ENCODE assay signal across 15 cellular contexts in the genomic region with DNA sequence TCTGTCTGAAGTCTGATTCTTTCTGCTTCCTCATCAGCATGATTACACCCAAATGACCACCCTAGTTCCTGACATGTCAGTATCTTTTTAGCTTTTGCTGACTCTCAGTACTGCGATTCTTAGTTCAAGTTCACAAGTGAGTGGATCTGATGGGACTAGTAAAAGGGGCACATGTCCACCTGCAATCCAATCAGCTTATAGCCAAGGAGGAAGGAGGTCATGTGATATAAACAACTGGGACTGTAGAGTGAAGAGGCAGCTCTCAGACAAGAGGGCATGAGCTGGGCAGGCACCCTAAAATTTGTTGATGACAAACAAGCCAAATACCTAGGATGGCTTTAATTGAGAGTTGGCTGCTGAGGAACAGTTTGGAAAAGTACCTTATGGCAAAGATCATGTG.
DNase-seq lines count a peak whose midpoint lies in the region; ATAC-seq and TF ChIP-seq lines count a peak whose summit lies in the region.
"Had no signal": no experiment of that assay in that cellular context is flagged by ENCODE, and none has a peak within 500 bp of the region (broad histone marks: within the 10 kb centered on the region; RNA-seq: fewer than 3 reads in every experiment).

No MANE protein-coding gene starts in this region.

- TF ChIP-seq EP300 in gastroesophageal sphincter (IDR thresholded peaks at IDR 0.05): no peak

- no peak overlapping the region for H3K9ac ChIP-seq in smooth muscle cell (ENCODE audit: low read depth)

- ATAC-seq in gastroesophageal sphincter (peak; percentile 26), HG03025 (IDR thresholded peaks at IDR 0.05; ENCODE audit: low FRiP score, unreplicated experiment) (no peak), esophagus mucosa (no peak), GM21529 (IDR thresholded peaks at IDR 0.05; ENCODE audit: unreplicated experiment) (no peak)

- no peak overlapping the region for H3K4me3 ChIP-seq in gastroesophageal sphincter
- no peak overlapping the region for H3K4me3 ChIP-seq in smooth muscle cell
- H3K4me3 ChIP-seq: PC-9 had no signal

- H3K4me2 ChIP-seq in smooth muscle cell: no peak overlapping the region
- H3K4me2 ChIP-seq: PC-9 had no signal

- peak overlapping the region; percentile 78 for H2AFZ ChIP-seq in smooth muscle cell (ENCODE audit: low read depth)
- H2AFZ ChIP-seq: PC-9 had no signal

- no peak for TF ChIP-seq POLR2A in gastroesophageal sphincter (IDR thresholded peaks at IDR 0.05)

- DNase-seq in smooth muscle cell (lab: John Stamatoyannopoulos, UW; ENCODE audit: unreplicated experiment) (no peak), NCI-H2227 treated with DMSO at 0.1 percent for 48 hours (lab: John Stamatoyannopoulos, UW) (no peak)
- DNase-seq: COR-L47, GF-D8, NCI-H1436 treated with DMSO at 0.1 percent for 48 hours, NCI-H2029 treated with DMSO at 0.1 percent for 48 hours, NCI-H2171 treated with DMSO at 0.1 percent for 48 hours, NCI-H748 treated with DMSO at 0.1 percent for 48 hours, PC-9 had no signal

- H3K79me2 ChIP-seq in smooth muscle cell (ENCODE audit: low read depth): no peaks in the 10 kb centered on the region

- H3K36me3 ChIP-seq in gastroesophageal sphincter (no peaks in the 10 kb centered on the region), smooth muscle cell (ENCODE audit: low read depth) (no peaks in the 10 kb centered on the region)

- peaks cover 0 to 39% (median 10%) of the 10 kb centered on the region in 3 donors for H3K4me1 ChIP-seq in gastroesophageal sphincter
- H3K4me1 ChIP-seq in smooth muscle cell (ENCODE audit: low read depth): peaks cover 14% of the 10 kb centered on the region

- 100% methylated on average over 1 of the region's 1 CpG; no CpG with 5 or more reads in 1 of the 2 donors for WGBS in gastroesophageal sphincter (ENCODE audit: low coverage in 1 of 2), 2 donors
- WGBS in smooth muscle cell (ENCODE audit: low lambda C conversion rate): 97% methylated on average over 1 of the region's 1 CpG

- H3F3A ChIP-seq in smooth muscle cell (ENCODE audit: low read depth): no peaks in the 10 kb centered on the region

- no peaks in the 10 kb centered on the region for H4K20me1 ChIP-seq in smooth muscle cell (ENCODE audit: low read depth)

- H3K9me3 ChIP-seq in gastroesophageal sphincter: peaks cover 0 to 5% (median 0%) of the 10 kb centered on the region in 3 donors
- H3K9me3 ChIP-seq in smooth muscle cell (replicated peaks; ENCODE audit: low read depth): no peaks in the 10 kb centered on the region

- TF ChIP-seq CTCF in C4-2B (conservative IDR thresholded peaks at IDR 0.05) (no peak), VCaP (conservative IDR thresholded peaks at IDR 0.05) (no peak), gastroesophageal sphincter (IDR thresholded peaks at IDR 0.05) (no peak), smooth muscle cell (IDR thresholded peaks at IDR 0.05; ENCODE audit: borderline replicate concordance, insufficient read depth, poor library complexity, severe bottlenecking) (no peak)

- no peaks in the 10 kb centered on the region for H3K27me3 ChIP-seq in gastroesophageal sphincter
- no peaks in the 10 kb centered on the region for H3K27me3 ChIP-seq in smooth muscle cell (ENCODE audit: low read depth)

- peak overlapping the region; percentile 54; the same call in 1 of the 2 replicates for H3K27ac ChIP-seq in C4-2B
- H3K27ac ChIP-seq in VCaP: peak overlapping the region; percentile 66
- H3K27ac ChIP-seq in gastroesophageal sphincter: peak overlapping the region; percentile 53 to 74 (median 67)
- H3K27ac ChIP-seq in smooth muscle cell (ENCODE audit: low read depth): no peak overlapping the region
- H3K27ac ChIP-seq: PC-9 had no signal
